Comparison of ENCODE assay signal across 3 cellular contexts in the genomic region with DNA sequence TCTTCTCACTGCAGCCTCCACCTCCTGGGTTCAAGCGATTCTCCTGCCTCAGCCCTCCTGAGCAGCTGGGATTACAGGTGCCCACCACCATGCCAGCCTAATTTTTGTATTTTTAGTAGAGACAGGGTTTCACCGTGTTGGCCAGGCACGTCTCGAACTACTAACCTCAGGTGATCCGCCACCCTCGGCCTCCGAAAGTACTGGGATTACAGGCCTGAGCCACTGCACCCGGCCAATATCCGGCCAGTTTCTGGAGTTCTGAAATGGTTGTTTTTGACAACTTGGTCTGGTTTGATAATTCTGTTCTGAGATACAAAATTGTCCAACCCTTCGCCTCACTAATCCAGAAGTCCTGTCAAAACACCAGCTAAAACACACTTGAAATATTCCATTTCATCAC.
DNase-seq lines count a peak whose midpoint lies in the region; ATAC-seq and TF ChIP-seq lines count a peak whose summit lies in the region.
"Not testable (repeated sequence)": the region's sequence is repeated elsewhere in the genome, so short reads cannot be mapped to it uniquely, and the experiment has no call there.

No MANE protein-coding gene starts in this region.

- H3K4me3 Mint-ChIP-seq in chondrocyte (ENCODE audit: unreplicated experiment); osteocyte (ENCODE audit: unreplicated experiment): not testable (repeated sequence)

- H3K9me3 Mint-ChIP-seq in chondrocyte (ENCODE audit: low read depth); osteocyte (ENCODE audit: unreplicated experiment): not testable (repeated sequence)

- not testable (repeated sequence) for H3K36me3 Mint-ChIP-seq in chondrocyte (ENCODE audit: low read depth); osteocyte (ENCODE audit: unreplicated experiment)

- TF ChIP-seq CTCF in chondrocyte (IDR thresholded peaks at IDR 0.05); osteocyte (IDR thresholded peaks at IDR 0.05): not testable (repeated sequence)

- H3K4me1 Mint-ChIP-seq in chondrocyte (ENCODE audit: low read depth), result not testable (repeated sequence)
- H3K4me1 Mint-ChIP-seq in osteocyte (ENCODE audit: unreplicated experiment), result peaks cover 26% of the 10 kb centered on the region

- DNase-seq in chondrocyte (ENCODE audit: low spot score); osteocyte (ENCODE audit: extremely low spot score, unreplicated experiment): not testable (repeated sequence)
- peak; percentile 14 for DNase-seq in left cardiac atrium

- H3K27ac Mint-ChIP-seq in chondrocyte (ENCODE audit: unreplicated experiment) (peak overlapping the region; percentile 54), osteocyte (ENCODE audit: unreplicated experiment) (peak overlapping the region; percentile 27)

- ATAC-seq in left cardiac atrium, result not testable (repeated sequence)

- not testable (repeated sequence) for H3K27me3 Mint-ChIP-seq in chondrocyte (ENCODE audit: low read depth); osteocyte (ENCODE audit: unreplicated experiment)

- intact Hi-C loops in left cardiac atrium (cut with DNase I), result not testable (repeated sequence)
